In genomic region chr10:103135168-103135567, GRCh38 we compare ENCODE assay signal across 8 cellular contexts. TPM values are rescaled to one million over a fixed set of nuclear protein-coding genes. Genes with fewer than 3 reads are reported as not detected.
DNase-seq lines count a peak whose midpoint lies in the region; ATAC-seq, FAIRE-seq and TF ChIP-seq lines count a peak whose summit lies in the region.
"Not testable (repeated sequence)": the region's sequence is repeated elsewhere in the genome, so short reads cannot be mapped to it uniquely, and the experiment has no call there.

No MANE protein-coding gene starts in this region.

- H3K27ac ChIP-seq in CD4-positive, CD25-positive, alpha-beta regulatory T cell (ENCODE audit: insufficient read depth, low read length, poor library complexity, severe bottlenecking) = not testable (repeated sequence)
- H3K27ac ChIP-seq in GM12878 (ENCODE audit: control insufficient read depth, insufficient read depth) = peak overlapping the region; percentile 35
- peak overlapping the region; percentile 83 for H3K27ac ChIP-seq in psoas muscle

- not testable (repeated sequence) for H3K4me3 ChIP-seq in CD4-positive, CD25-positive, alpha-beta regulatory T cell (ENCODE audit: low read depth, low read length)
- peak overlapping the region; percentile 19; the same call in 1 of the 2 replicates for H3K4me3 ChIP-seq in GM12878
- H3K4me3 ChIP-seq in psoas muscle = peak overlapping the region; percentile 18

- not testable (repeated sequence) for BruUV-seq in GM12878 (replicated peaks; lab: Mats Ljungman, UMichigan)

- RAD21 ChIA-PET in GM12878 (lab: Charles Lee; ENCODE audit: unreplicated experiment) = interaction anchor here (1.2 kb wide), 1 partner anchor 58 kb away, joined by 5 read pairs; the partner anchor contains the start of gene NT5C2

- H2AFZ ChIP-seq in GM12878 (ENCODE audit: control insufficient read depth, low read depth, low read length) = not testable (repeated sequence)

- H3K9me3 Mint-ChIP-seq in CD4-positive, CD25-positive, alpha-beta regulatory T cell; activated CD8-positive, alpha-beta T cell treated with anti-CD3 and anti-CD28 coated beads for 36 hours; stimulated activated naive CD8-positive, alpha-beta T cell treated with anti-CD3 and anti-CD28 coated beads, Interleukin-15, Interleukin-2, amounts not matched to agents 100 ng/mL and 50 ng/mL, for 24 hours: not testable (repeated sequence)

- not testable (repeated sequence) for TF ChIP-seq CTCF in activated CD8-positive, alpha-beta T cell treated with anti-CD3 and anti-CD28 coated beads for 36 hours (IDR thresholded peaks at IDR 0.05); GM12878 (IDR thresholded peaks at IDR 0.05 in 2 of 3, conservative IDR thresholded peaks at IDR 0.05 in 1 of 3; ENCODE audit: control insufficient read depth in 2 of 3, extremely low read depth in 1 of 3, insufficient read depth in 1 of 3, low read depth in 3 of 3, low read length in 3 of 3); psoas muscle (IDR thresholded peaks at IDR 0.05)

- H3K4me1 Mint-ChIP-seq in CD4-positive, CD25-positive, alpha-beta regulatory T cell = peaks cover 0 to 12% (median 5%) of the 10 kb centered on the region in 4 donors
- peaks cover 15% of the 10 kb centered on the region for H3K4me1 Mint-ChIP-seq in T-helper 17 cell
- peaks cover 23% of the 10 kb centered on the region for H3K4me1 Mint-ChIP-seq in activated CD8-positive, alpha-beta T cell treated with anti-CD3 and anti-CD28 coated beads for 36 hours (ENCODE audit: low read depth)
- peaks cover 28% of the 10 kb centered on the region for H3K4me1 Mint-ChIP-seq in stimulated activated naive CD8-positive, alpha-beta T cell treated with anti-CD3 and anti-CD28 coated beads, Interleukin-15, Interleukin-2, amounts not matched to agents 100 ng/mL and 50 ng/mL, for 24 hours (ENCODE audit: low read depth)

- peaks cover 53% of the 10 kb centered on the region for H3K36me3 Mint-ChIP-seq in CD4-positive, CD25-positive, alpha-beta regulatory T cell
- not testable (repeated sequence) for H3K36me3 Mint-ChIP-seq in T-helper 17 cell (ENCODE audit: low read depth)
- peaks cover 59% of the 10 kb centered on the region for H3K36me3 Mint-ChIP-seq in activated CD8-positive, alpha-beta T cell treated with anti-CD3 and anti-CD28 coated beads for 36 hours (ENCODE audit: low read depth)
- peaks cover 67% of the 10 kb centered on the region for H3K36me3 Mint-ChIP-seq in stimulated activated naive CD8-positive, alpha-beta T cell treated with anti-CD3 and anti-CD28 coated beads, Interleukin-15, Interleukin-2, amounts not matched to agents 100 ng/mL and 50 ng/mL, for 24 hours (ENCODE audit: low read depth)

- not testable (repeated sequence) for FAIRE-seq in GM12878 (lab: Jason Lieb, UNC)

- not testable (repeated sequence) for TF ChIP-seq EP300 in GM12878 (IDR thresholded peaks at IDR 0.05; ENCODE audit: borderline replicate concordance in 1 of 2, control insufficient read depth in 1 of 2, low read depth in 2 of 2, low read length in 2 of 2)

- H3K4me2 ChIP-seq in GM12878 (ENCODE audit: control insufficient read depth, insufficient read depth) = not testable (repeated sequence)

- not testable (repeated sequence) for H3K4me1 ChIP-seq in CD4-positive, CD25-positive, alpha-beta regulatory T cell (ENCODE audit: control insufficient read depth, insufficient read depth, low read length, poor library complexity, severe bottlenecking); GM12878 (ENCODE audit: control insufficient read depth, insufficient read depth, low read length)
- peaks cover 21% of the 10 kb centered on the region for H3K4me1 ChIP-seq in psoas muscle

- POLR2A ChIA-PET in activated CD8-positive, alpha-beta T cell treated with anti-CD3 and anti-CD28 coated beads for 36 hours (lab: Charles Lee); GM12878 (lab: Charles Lee): not testable (repeated sequence)

- H3K27ac Mint-ChIP-seq in CD4-positive, CD25-positive, alpha-beta regulatory T cell = peak overlapping the region in 2 of 3 donors; percentile 48 to 66
- peak overlapping the region; percentile 45 for H3K27ac Mint-ChIP-seq in T-helper 17 cell
- peak overlapping the region; percentile 58 for H3K27ac Mint-ChIP-seq in activated CD8-positive, alpha-beta T cell treated with anti-CD3 and anti-CD28 coated beads for 36 hours
- H3K27ac Mint-ChIP-seq in stimulated activated naive CD8-positive, alpha-beta T cell treated with anti-CD3 and anti-CD28 coated beads, Interleukin-15, Interleukin-2, amounts not matched to agents 100 ng/mL and 50 ng/mL, for 24 hours = peak overlapping the region; percentile 61

- CTCF ChIA-PET in activated CD8-positive, alpha-beta T cell treated with anti-CD3 and anti-CD28 coated beads for 36 hours (lab: Charles Lee) = not testable (repeated sequence)
- CTCF ChIA-PET in GM12878 (lab: Yijun Ruan, JAX) = interaction anchor here (0.8 kb wide), 1 partner anchor 8 kb away, joined by 3 read pairs; no protein-coding TSS in a partner anchor

- TF ChIP-seq POLR2A in GM12878 (IDR thresholded peaks at IDR 0.05; ENCODE audit: low read depth, low read length) = not testable (repeated sequence)

- 13% methylated on average over 3 of the region's 3 CpGs for WGBS in GM12878 (ENCODE audit: insufficient coverage, insufficient replicate concordance, low lambda C conversion rate, missing lambda C conversion rate)
- 54 to 85% (median 64%) methylated on average over 3 of the region's 3 CpGs for WGBS in psoas muscle, 3 donors

- in situ Hi-C loops in GM12878 (cut with MboI) = not testable (repeated sequence)

- TF ChIP-seq RAD21 in GM12878 (IDR thresholded peaks at IDR 0.05; ENCODE audit: insufficient read depth, low read depth, low read length) = not testable (repeated sequence)

- not testable (repeated sequence) for H3K9me3 ChIP-seq in CD4-positive, CD25-positive, alpha-beta regulatory T cell (ENCODE audit: control insufficient read depth in 2 of 2, low read length in 2 of 2); T-helper 17 cell (ENCODE audit: control insufficient read depth, low read length, poor library complexity, severe bottlenecking); GM12878 (replicated peaks; ENCODE audit: control insufficient read depth, insufficient read depth, low read length); psoas muscle

- H3K27me3 ChIP-seq in CD4-positive, CD25-positive, alpha-beta regulatory T cell (ENCODE audit: control insufficient read depth, insufficient read depth, low read length); GM12878 (replicated peaks in 1 of 2; ENCODE audit: control insufficient read depth in 2 of 2, insufficient read depth in 2 of 2, low read length in 1 of 2); psoas muscle (ENCODE audit: insufficient read depth in 3 of 3, low read length in 2 of 3): not testable (repeated sequence)

- not testable (repeated sequence) for DNase-seq in CD4-positive, CD25-positive, alpha-beta regulatory T cell; T-helper 17 cell; psoas muscle
- peak; percentile 52 for DNase-seq in activated CD8-positive, alpha-beta T cell treated with anti-CD3 and anti-CD28 coated beads for 36 hours
- DNase-seq in activated naive CD4-positive, alpha-beta T cell treated with Interleukin-2 at 50 U/mL for 16 hours = peak; percentile 18
- DNase-seq in GM12878 (ENCODE audit: low read depth, low spot score) = peak; percentile 35
- peak; percentile 42 for DNase-seq in stimulated activated CD4-positive, alpha-beta T cell treated with anti-CD3 and anti-CD28 coated beads, Interleukin-4, amount 100 ng/mL, for 24 hours

- SMC1A ChIA-PET in GM12878 (lab: Charles Lee; ENCODE audit: uncharacterized antibody, unreplicated experiment) = interaction anchor here (1.6 kb wide), 1 partner anchor 25 kb away, joined by 5 read pairs; no protein-coding TSS in a partner anchor

- H3K36me3 ChIP-seq in CD4-positive, CD25-positive, alpha-beta regulatory T cell (ENCODE audit: control insufficient read depth, insufficient read depth, low read length) = not testable (repeated sequence)
- peaks cover 3 to 15% of the 10 kb centered on the region in 2 experiments for H3K36me3 ChIP-seq in GM12878 (ENCODE audit: control insufficient read depth in 2 of 2, insufficient read depth in 2 of 2, low read length in 1 of 2)
- peaks cover 0 to 70% of the 10 kb centered on the region in 2 donors for H3K36me3 ChIP-seq in psoas muscle (ENCODE audit: insufficient read depth in 1 of 2, low read depth in 1 of 2)

- intact Hi-C loops in activated CD8-positive, alpha-beta T cell treated with anti-CD3 and anti-CD28 coated beads for 36 hours (cut with micrococcal nuclease); GM12878 (cut with micrococcal nuclease; ENCODE audit: unreplicated experiment); psoas muscle (cut with DNase I): not testable (repeated sequence)

- H3K9ac ChIP-seq in GM12878 (ENCODE audit: control insufficient read depth, insufficient read depth, low read length) = not testable (repeated sequence)

- H3K27me3 Mint-ChIP-seq in CD4-positive, CD25-positive, alpha-beta regulatory T cell; T-helper 17 cell; activated CD8-positive, alpha-beta T cell treated with anti-CD3 and anti-CD28 coated beads for 36 hours; stimulated activated naive CD8-positive, alpha-beta T cell treated with anti-CD3 and anti-CD28 coated beads, Interleukin-15, Interleukin-2, amounts not matched to agents 100 ng/mL and 50 ng/mL, for 24 hours: not testable (repeated sequence)

- not testable (repeated sequence) for H3K4me3 Mint-ChIP-seq in CD4-positive, CD25-positive, alpha-beta regulatory T cell; T-helper 17 cell; activated CD8-positive, alpha-beta T cell treated with anti-CD3 and anti-CD28 coated beads for 36 hours; stimulated activated naive CD8-positive, alpha-beta T cell treated with anti-CD3 and anti-CD28 coated beads, Interleukin-15, Interleukin-2, amounts not matched to agents 100 ng/mL and 50 ng/mL, for 24 hours

- H3K79me2 ChIP-seq in GM12878 (ENCODE audit: control insufficient read depth, insufficient read depth, low read length) = not testable (repeated sequence)

- ATAC-seq in CD4-positive, CD25-positive, alpha-beta regulatory T cell (ENCODE audit: low read depth in 2 of 2); T-helper 17 cell; psoas muscle: not testable (repeated sequence)
- peak; percentile 74 for ATAC-seq in activated CD8-positive, alpha-beta T cell treated with anti-CD3 and anti-CD28 coated beads for 36 hours
- ATAC-seq in GM12878 = peak; percentile 76

- not testable (repeated sequence) for H4K20me1 ChIP-seq in GM12878 (ENCODE audit: control insufficient read depth, insufficient read depth)

RNA-seq across cellular contexts. Expression of gene NT5C2, which starts 57.9 kb away (rescaled TPM):
- total RNA-seq in CD4-positive, CD25-positive, alpha-beta regulatory T cell = 59.6 TPM
- 10 to 100 TPM; 52.4 to 58.6 (median 56.8) TPM for polyA plus RNA-seq in CD4-positive, CD25-positive, alpha-beta regulatory T cell
- total RNA-seq in T-helper 17 cell (10 to 100 TPM; 49.1 to 58.0 TPM), GM12878 (2014; rRNA removed) (54.4 and 64.7 TPM in 2 replicates), GM12878 (2014; rRNA removed; fragmentation: Illumina TruSeq; extraction: Trizol) (45.7 and 49.0 TPM in 2 replicates), GM12878 (2021) (43.2 and 48.5 TPM in 2 replicates), psoas muscle (10 to 100 TPM; 64.5 to 94.6 (median 80.4) TPM)
- total RNA-seq in activated CD8-positive, alpha-beta T cell treated with anti-CD3 and anti-CD28 coated beads for 36 hours = 10 to 100 TPM; 39.1 to 43.0 TPM
- total RNA-seq in GM12878 (2013; cell fraction: nucleolus; rRNA removed) = 157 and 185 TPM in 2 replicates
- polyA plus RNA-seq in GM12878 (2011; ENCODE audit: low read depth) = 23.2 TPM
- polyA plus RNA-seq in GM12878 (2011; rRNA removed) (70.1 and 94.8 TPM in 2 replicates), GM12878 (2014; fragmentation: Illumina TruSeq; extraction: Trizol) (66.8 and 78.2 TPM in 2 replicates), GM12878 (2014; fragmentation: Nextera tagmentation; extraction: Ambion mirVana) (10 to 100 TPM; 15.8 to 22.3 TPM), GM12878 (2014; rRNA removed) (50.5 and 57.5 TPM in 2 replicates), GM12878 (2016; fragmentation: Nextera tagmentation; extraction: Ambion mirVana) (10 to 100 TPM; 61.4 to 68.4 TPM), psoas muscle (10 to 100 TPM; 17.8 to 57.6 (median 41.5) TPM)
- polyA plus RNA-seq in GM12878 (2011; cell fraction: cytosol; rRNA removed) = 33.0 and 40.1 TPM in 2 replicates
- polyA plus RNA-seq in GM12878 (2011; cell fraction: nucleus; rRNA removed) = 70.9 and 82.5 TPM in 2 replicates
- 32.3 and 38.2 TPM in 2 replicates for polyA plus RNA-seq in GM12878 (2012)
- 44.7 and 45.5 TPM in 2 replicates for polyA minus RNA-seq in GM12878 (2011; rRNA and poly(A)+ RNA removed)
- 18.2 and 18.7 TPM in 2 replicates for polyA minus RNA-seq in GM12878 (2011; cell fraction: cytosol; rRNA and poly(A)+ RNA removed)
- polyA minus RNA-seq in GM12878 (2011; cell fraction: nucleus; rRNA and poly(A)+ RNA removed) = 35.0 and 39.2 TPM in 2 replicates
